Comparison of ENCODE assay signal across 13 cellular contexts in genomic region chr14:93128785-93129459, GRCh38.
"Had no signal": no experiment of that assay in that cellular context is flagged by ENCODE, and none has a peak within 500 bp of the region (broad histone marks: within the 10 kb centered on the region; RNA-seq: fewer than 3 reads in every experiment).

No MANE protein-coding gene starts in this region.

- H3K4me1 Mint-ChIP-seq: activated B cell treated with CpG ODN at 0.5 μM for 24 hours; activated CD4-positive, alpha-beta T cell treated with anti-CD3 and anti-CD28 coated beads, Interleukin-2, amount 10 ng/mL, durations not matched to agents 7 days and 5 days; activated naive CD8-positive, alpha-beta T cell treated with anti-CD3 and anti-CD28 coated beads, Interleukin-2, amount 50 U/mL, for 24 hours; T-helper 17 cell had no signal

- DNase-seq: activated B cell treated with CpG ODN at 0.5 μM for 24 hours; activated CD4-positive, alpha-beta T cell treated with anti-CD3 and anti-CD28 coated beads, Interleukin-2, amount 10 ng/mL, durations not matched to agents 7 days and 5 days; activated CD8-positive, alpha-beta memory T cell treated with anti-CD3 and anti-CD28 coated beads for 24 hours; activated naive CD4-positive, alpha-beta T cell treated with Interleukin-2 at 50 U/mL for 16 hours; activated naive CD8-positive, alpha-beta T cell treated with anti-CD3 and anti-CD28 coated beads, Interleukin-2, amount 50 U/mL, for 24 hours; central memory CD4-positive, alpha-beta T cell; foreskin fibroblast; stimulated activated CD4-positive, alpha-beta T cell treated with anti-CD3 and anti-CD28 coated beads, Interleukin-4, amount 100 ng/mL, for 4 hours; T-helper 17 cell; thyroid gland had no signal

- H3K4me3 Mint-ChIP-seq: activated B cell treated with CpG ODN at 0.5 μM for 24 hours; activated CD4-positive, alpha-beta T cell treated with anti-CD3 and anti-CD28 coated beads, Interleukin-2, amount 10 ng/mL, durations not matched to agents 7 days and 5 days; activated naive CD8-positive, alpha-beta T cell treated with anti-CD3 and anti-CD28 coated beads, Interleukin-2, amount 50 U/mL, for 24 hours; T-helper 17 cell had no signal

- H3K27me3 Mint-ChIP-seq: activated B cell treated with CpG ODN at 0.5 μM for 24 hours; activated naive CD8-positive, alpha-beta T cell treated with anti-CD3 and anti-CD28 coated beads, Interleukin-2, amount 50 U/mL, for 24 hours; T-helper 17 cell had no signal

- H3K4me3 ChIP-seq: prostate gland, thyroid gland had no signal

- H3K27ac Mint-ChIP-seq: activated B cell treated with CpG ODN at 0.5 μM for 24 hours; activated CD4-positive, alpha-beta T cell treated with anti-CD3 and anti-CD28 coated beads, Interleukin-2, amount 10 ng/mL, durations not matched to agents 7 days and 5 days; activated naive CD8-positive, alpha-beta T cell treated with anti-CD3 and anti-CD28 coated beads, Interleukin-2, amount 50 U/mL, for 24 hours; T-helper 17 cell had no signal

- H3K36me3 ChIP-seq: neutrophil, prostate gland, thyroid gland had no signal

- H3K9me3 ChIP-seq: neutrophil, prostate gland, thyroid gland had no signal

- H3K27ac ChIP-seq: neutrophil, prostate gland, thyroid gland had no signal

- H3K4me1 ChIP-seq: prostate gland, thyroid gland had no signal

- ATAC-seq: activated naive CD8-positive, alpha-beta T cell treated with anti-CD3 and anti-CD28 coated beads, Interleukin-2, amount 50 U/mL, for 24 hours; esophagus mucosa; T-helper 17 cell had no signal

- H3K27me3 ChIP-seq: neutrophil, thyroid gland had no signal

- H3K9me3 Mint-ChIP-seq: activated B cell treated with CpG ODN at 0.5 μM for 24 hours; activated CD4-positive, alpha-beta T cell treated with anti-CD3 and anti-CD28 coated beads, Interleukin-2, amount 10 ng/mL, durations not matched to agents 7 days and 5 days; activated naive CD8-positive, alpha-beta T cell treated with anti-CD3 and anti-CD28 coated beads, Interleukin-2, amount 50 U/mL, for 24 hours had no signal
